In genomic region chr15:40250771-40251454, GRCh38 we compare ENCODE assay signal across 23 cellular contexts. TPM values are rescaled to one million over a fixed set of nuclear protein-coding genes. Genes with fewer than 3 reads are reported as not detected.
DNase-seq lines count a peak whose midpoint lies in the region; ATAC-seq, FAIRE-seq and TF ChIP-seq lines count a peak whose summit lies in the region.
"Had no signal": no experiment of that assay in that cellular context is flagged by ENCODE, and none has a peak within 500 bp of the region (broad histone marks: within the 10 kb centered on the region; RNA-seq: fewer than 3 reads in every experiment).

No MANE protein-coding gene starts in this region.

- intact Hi-C loops in cardiac septum (cut with DNase I) (no loop called here), heart right ventricle (cut with DNase I) (loop anchor here in 1 of 10 donors (5.0 kb wide), 1 partner anchor 74 kb away; no protein-coding TSS in a partner anchor)

- H3K4me1 Mint-ChIP-seq in central memory CD8-positive, alpha-beta T cell: peaks cover 22% of the 10 kb centered on the region
- peaks cover 1 to 7% (median 6%) of the 10 kb centered on the region in 4 donors for H3K4me1 Mint-ChIP-seq in naive thymus-derived CD8-positive, alpha-beta T cell

- no peak for FAIRE-seq in D721Med (lab: Jason Lieb, UNC)
- FAIRE-seq: GM18507, RCC 7860 had no signal

- H3K27me3 ChIP-seq in heart right ventricle: peaks cover 0 to 37% (median 31%) of the 10 kb centered on the region in 7 donors

- H3K9me3 Mint-ChIP-seq in central memory CD8-positive, alpha-beta T cell: no peaks in the 10 kb centered on the region
- H3K9me3 Mint-ChIP-seq in naive thymus-derived CD8-positive, alpha-beta T cell: peaks cover 0 to 2% (median 0%) of the 10 kb centered on the region in 9 donors
- H3K9me3 Mint-ChIP-seq: activated CD8-positive, alpha-beta T cell treated with anti-CD3 and anti-CD28 coated beads for 36 hours; activated naive CD8-positive, alpha-beta T cell treated with anti-CD3 and anti-CD28 coated beads, Interleukin-2, amount 50 U/mL, for 24 hours; CD4-positive, alpha-beta T cell; stimulated activated memory B cell treated with anti-CD40 and anti-IgM and Interleukin-4, amounts not matched to agents 10 μg/mL and 1 μg/mL and 100 μg/mL, for 72 hours had no signal

- H3K4me3 ChIP-seq in heart right ventricle: no peak overlapping the region
- H3K4me3 ChIP-seq: cardiac muscle cell, gastroesophageal sphincter, lung had no signal

- H3K36me3 Mint-ChIP-seq in central memory CD8-positive, alpha-beta T cell (ENCODE audit: insufficient read depth): peaks cover under 1% of the 10 kb centered on the region
- H3K36me3 Mint-ChIP-seq in naive thymus-derived CD8-positive, alpha-beta T cell: no peaks in the 10 kb centered on the region
- H3K36me3 Mint-ChIP-seq: stimulated activated memory B cell treated with anti-CD40 and anti-IgM and Interleukin-4, amounts not matched to agents 10 μg/mL and 1 μg/mL and 100 μg/mL, for 72 hours had no signal

- peaks cover 26% of the 10 kb centered on the region for H3K27me3 Mint-ChIP-seq in central memory CD8-positive, alpha-beta T cell
- peaks cover 8 to 47% (median 27%) of the 10 kb centered on the region in 5 donors for H3K27me3 Mint-ChIP-seq in naive thymus-derived CD8-positive, alpha-beta T cell

- H3K27ac ChIP-seq in heart right ventricle: no peak overlapping the region
- H3K27ac ChIP-seq: cardiac muscle cell, gastroesophageal sphincter had no signal

- 75 to 81% methylated on average over 11 of the region's 11 CpGs for WGBS in heart right ventricle, 2 donors

- no peak overlapping the region for H3K27ac Mint-ChIP-seq in central memory CD8-positive, alpha-beta T cell (ENCODE audit: low read depth)
- H3K27ac Mint-ChIP-seq in naive thymus-derived CD8-positive, alpha-beta T cell: peak overlapping the region in 1 of 10 donors; percentile 43
- H3K27ac Mint-ChIP-seq: activated CD8-positive, alpha-beta T cell treated with anti-CD3 and anti-CD28 coated beads for 36 hours; activated naive CD8-positive, alpha-beta T cell treated with anti-CD3 and anti-CD28 coated beads, Interleukin-2, amount 50 U/mL, for 24 hours; CD4-positive, alpha-beta T cell; stimulated activated memory B cell treated with anti-CD40 and anti-IgM and Interleukin-4, amounts not matched to agents 10 μg/mL and 1 μg/mL and 100 μg/mL, for 72 hours had no signal

- H3K9me3 ChIP-seq in heart right ventricle: no peaks in the 10 kb centered on the region
- H3K9me3 ChIP-seq: gastroesophageal sphincter had no signal

- H3K4me3 Mint-ChIP-seq in central memory CD8-positive, alpha-beta T cell: peak overlapping the region; percentile 59
- peak overlapping the region in 8 of 10 donors; percentile 12 to 74 (median 58) for H3K4me3 Mint-ChIP-seq in naive thymus-derived CD8-positive, alpha-beta T cell
- H3K4me3 Mint-ChIP-seq: activated CD8-positive, alpha-beta T cell treated with anti-CD3 and anti-CD28 coated beads for 36 hours; activated naive CD8-positive, alpha-beta T cell treated with anti-CD3 and anti-CD28 coated beads, Interleukin-2, amount 50 U/mL, for 24 hours; stimulated activated memory B cell treated with anti-CD40 and anti-IgM and Interleukin-4, amounts not matched to agents 10 μg/mL and 1 μg/mL and 100 μg/mL, for 72 hours had no signal

- no peak for TF ChIP-seq CTCF in heart right ventricle (IDR thresholded peaks at IDR 0.05)
- TF ChIP-seq CTCF in D721Med (IDR thresholded peaks at IDR 0.05; ENCODE audit: insufficient read depth, missing control alignments): no peak

- H3K4me1 ChIP-seq in heart right ventricle: peaks cover 6 to 37% (median 21%) of the 10 kb centered on the region in 9 donors

- DNase-seq in cardiac septum (ENCODE audit: low spot score): peak; percentile 50
- DNase-seq in heart right ventricle: no peak
- DNase-seq in central memory CD8-positive, alpha-beta T cell (ENCODE audit: low spot score in 2 of 2): no peak
- DNase-seq in naive thymus-derived CD8-positive, alpha-beta T cell: peak in 1 of 10 donors; percentile 56
- DNase-seq in D721Med (ENCODE audit: insufficient read length, low spot score): no peak
- DNase-seq in NCI-H187 (lab: John Stamatoyannopoulos, UW): no peak
- DNase-seq in HT-29 (ENCODE audit: low spot score): no peak
- DNase-seq: ACHN; activated CD8-positive, alpha-beta T cell treated with anti-CD3 and anti-CD28 coated beads for 36 hours; activated naive CD8-positive, alpha-beta T cell treated with anti-CD3 and anti-CD28 coated beads, Interleukin-2, amount 50 U/mL, for 24 hours; CD4-positive, alpha-beta T cell; MM.1S; NCI-H2227 treated with DMSO at 0.1 percent for 48 hours had no signal

- ATAC-seq in heart right ventricle: no peak
- no peak for ATAC-seq in central memory CD8-positive, alpha-beta T cell (replicated peaks; ENCODE audit: extremely low read depth, poor library complexity, severe bottlenecking)
- no peak for ATAC-seq in naive thymus-derived CD8-positive, alpha-beta T cell
- ATAC-seq in GM18519 (IDR thresholded peaks at IDR 0.05; ENCODE audit: low FRiP score, unreplicated experiment): no peak
- ATAC-seq: activated CD8-positive, alpha-beta T cell treated with anti-CD3 and anti-CD28 coated beads for 36 hours; activated naive CD8-positive, alpha-beta T cell treated with anti-CD3 and anti-CD28 coated beads, Interleukin-2, amount 50 U/mL, for 24 hours; gastroesophageal sphincter; stimulated activated memory B cell treated with anti-CD40 and anti-IgM and Interleukin-4, amounts not matched to agents 10 μg/mL and 1 μg/mL and 100 μg/mL, for 72 hours had no signal

- POLR2A ChIA-PET in naive thymus-derived CD8-positive, alpha-beta T cell (lab: Charles Lee): no interaction called here

- no peaks in the 10 kb centered on the region for H3K36me3 ChIP-seq in heart right ventricle
- H3K36me3 ChIP-seq: cardiac muscle cell, gastroesophageal sphincter had no signal

RNA-seq across cellular contexts. Expression of gene PAK6, which starts 12.1 kb away (rescaled TPM):
- total RNA-seq in cardiac septum (2.6 TPM), heart right ventricle (10 to 100 TPM in 1 of 10 donors, 1 to 10 TPM in 9; 5.9 to 14.1 (median 7.6) TPM)
- 1 to 10 TPM in 1 of 2 donors, under 1 TPM in 1; 0.48 to 3.0 TPM for polyA plus RNA-seq in heart right ventricle
- total RNA-seq in naive thymus-derived CD8-positive, alpha-beta T cell: not detected
- polyA plus RNA-seq in naive thymus-derived CD8-positive, alpha-beta T cell: 1 to 10 TPM in 1 of 3 donors, not detected in 2; 1.1 TPM
- total RNA-seq in HT-29 (2014; rRNA removed; shearing (Covaris generic)): 6.4 and 17.7 TPM in 2 replicates
- total RNA-seq: H4 had no signal

RNA-seq across cellular contexts. Expression of gene ANKRD63, which starts 32.0 kb away (rescaled TPM):
- total RNA-seq in cardiac septum: not detected
- total RNA-seq in heart right ventricle: 1 to 10 TPM in 1 of 10 donors, under 1 TPM in 3, not detected in 6; 0.26 to 1.9 (median 0.44) TPM
- polyA plus RNA-seq in heart right ventricle: not detected
- total RNA-seq in naive thymus-derived CD8-positive, alpha-beta T cell: under 1 TPM in 1 of 2 experiments, not detected in 1; 0.31 TPM
- under 1 TPM in 1 of 3 donors, not detected in 2; 0.20 TPM for polyA plus RNA-seq in naive thymus-derived CD8-positive, alpha-beta T cell
- total RNA-seq in HT-29 (2014; rRNA removed; shearing (Covaris generic)): not detected in 2 replicates
- total RNA-seq: activated CD8-positive, alpha-beta T cell treated with anti-CD3 and anti-CD28 coated beads for 36 hours; CD4-positive, alpha-beta T cell; esophagus mucosa; lung had no signal
- polyA plus RNA-seq: lung, thymus had no signal

RNA-seq across cellular contexts. Expression of gene PLCB2, which starts 56.8 kb away (rescaled TPM):
- 4.6 TPM for total RNA-seq in cardiac septum
- total RNA-seq in heart right ventricle: 10 to 100 TPM in 2 of 10 donors, 1 to 10 TPM in 8; 1.2 to 24.4 (median 4.9) TPM
- polyA plus RNA-seq in heart right ventricle: 10 to 100 TPM in 1 of 2 donors, 1 to 10 TPM in 1; 4.2 to 14.6 TPM
- total RNA-seq in naive thymus-derived CD8-positive, alpha-beta T cell: 100 to 1,000 TPM; 156 to 166 TPM
- polyA plus RNA-seq in naive thymus-derived CD8-positive, alpha-beta T cell: 10 to 100 TPM; 14.5 to 23.0 (median 22.2) TPM
- 0.38 and 0.91 TPM in 2 replicates for total RNA-seq in HT-29 (2014; rRNA removed; shearing (Covaris generic))

Comparison
In these comparisons a context has a peak if more than half of its experiments do, and no peak if none do; other contexts are left out.
1. RNA of gene PLCB2, which starts 56.8 kb away (total RNA-seq): 156 to 166 TPM in naive thymus-derived CD8-positive, alpha-beta T cell; 1.2 to 24.4 TPM in heart right ventricle, 4.6 TPM in cardiac septum (single experiment) and 0.38 to 0.91 TPM in HT-29; every median in the first group is over 4 times any median in the second.